21 cellular contexts compared by ENCODE assay signal in genomic region chr2:82283075-82283474, GRCh38.
"Had no signal": no experiment of that assay in that cellular context is flagged by ENCODE, and none has a peak within 500 bp of the region (broad histone marks: within the 10 kb centered on the region; RNA-seq: fewer than 3 reads in every experiment).

No MANE protein-coding gene starts in this region.

- H3K36me3 ChIP-seq: MG63, SJSA1 had no signal

- H3K27me3 ChIP-seq: MG63, SJSA1 had no signal

- DNase-seq: Karpas-422, KG1, MG63, NCI-H1092 treated with DMSO at 0.1 percent for 48 hours, NCI-H1436, NCI-H187, NCI-H2029, NCI-H2081 treated with DMSO at 0.1 percent for 48 hours, NCI-H2171, NCI-H226, NCI-H446, NCI-H510A, NCI-H524 treated with DMSO at 0.1 percent for 48 hours, NCI-H69, NCI-H774, Right ventricle myocardium superior, RPMI8226, SIG-M5 had no signal

- H3K4me3 ChIP-seq: MG63, SJSA1, SK-N-MC had no signal

- H3K27ac ChIP-seq: SJSA1, SK-N-MC had no signal

- H3K4me1 ChIP-seq: SJSA1 had no signal

- H3K9me3 ChIP-seq: MG63, SJSA1 had no signal

- FAIRE-seq: RCC 7860 had no signal
